8 cellular contexts compared by ENCODE assay signal in the genomic region with DNA sequence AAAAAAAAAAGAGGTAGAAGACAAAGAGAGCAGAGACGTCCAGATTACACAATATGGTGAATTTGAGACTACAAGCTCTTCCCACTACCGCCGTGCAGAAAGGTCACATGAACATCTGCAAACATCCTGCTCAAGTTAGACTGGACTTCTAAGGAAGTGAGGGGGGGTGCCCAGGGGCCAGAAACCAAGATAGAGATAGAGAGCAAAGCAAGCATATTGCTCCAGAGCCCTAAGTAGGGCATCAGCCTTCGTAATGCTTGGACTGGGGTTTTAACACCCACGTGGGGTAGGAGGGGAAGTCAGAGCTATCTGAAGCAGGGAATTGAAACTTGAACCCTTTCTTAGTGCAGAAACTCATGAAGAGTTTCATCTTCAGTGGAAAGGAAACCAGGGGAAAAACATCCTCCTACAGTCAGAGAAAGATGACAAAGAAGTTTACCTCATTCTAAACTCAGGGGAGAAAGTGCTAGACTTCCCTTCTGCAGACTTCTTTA. TPM values are rescaled to one million over a fixed set of nuclear protein-coding genes. Genes with fewer than 3 reads are reported as not detected.
DNase-seq lines count a peak whose midpoint lies in the region; ATAC-seq and TF ChIP-seq lines count a peak whose summit lies in the region.

No MANE protein-coding gene starts in this region.

- peak overlapping the region; percentile 66 for H3K27ac Mint-ChIP-seq in activated T-cell treated with anti-CD3 and anti-CD28 coated beads, Interleukin-2, amount 50 U/mL, for 24 hours
- H3K27ac Mint-ChIP-seq in nephron: peak overlapping the region in 2 of 3 experiments; percentile 62 to 83

- peaks cover 41% of the 10 kb centered on the region for H3K4me1 Mint-ChIP-seq in activated T-cell treated with anti-CD3 and anti-CD28 coated beads, Interleukin-2, amount 50 U/mL, for 24 hours (ENCODE audit: low read depth)
- H3K4me1 Mint-ChIP-seq in nephron: peaks cover 30% of the 10 kb centered on the region

- H3K27me3 Mint-ChIP-seq in activated T-cell treated with anti-CD3 and anti-CD28 coated beads, Interleukin-2, amount 50 U/mL, for 24 hours: peaks cover 26% of the 10 kb centered on the region
- H3K27me3 Mint-ChIP-seq in nephron (ENCODE audit: low read depth): peaks cover 9% of the 10 kb centered on the region

- no peaks in the 10 kb centered on the region for H3K36me3 ChIP-seq in effector memory CD4-positive, alpha-beta T cell (ENCODE audit: control insufficient read depth, insufficient read depth, low read length)

- TF ChIP-seq CTCF in nephron (IDR thresholded peaks at IDR 0.05; ENCODE audit: unreplicated experiment in 3 of 3): no peak

- peaks cover 8% of the 10 kb centered on the region for H3K9me3 Mint-ChIP-seq in activated T-cell treated with anti-CD3 and anti-CD28 coated beads, Interleukin-2, amount 50 U/mL, for 24 hours
- H3K9me3 Mint-ChIP-seq in nephron: no peaks in the 10 kb centered on the region

- ATAC-seq in HG03097 (IDR thresholded peaks at IDR 0.05; ENCODE audit: low FRiP score, unreplicated experiment): peak; percentile 48

- DNase-seq in activated T-cell treated with anti-CD3 and anti-CD28 coated beads for 48 hours (ENCODE audit: low read depth): peak; percentile 47
- DNase-seq in activated T-cell treated with anti-CD3 and anti-CD28 coated beads, Interleukin-2, amount 50 U/mL, for 1 hour: no peak
- DNase-seq in activated T-cell treated with anti-CD3 and anti-CD28 coated beads, Interleukin-2, amount 50 U/mL, for 24 hours: peak; percentile 50
- DNase-seq in effector memory CD4-positive, alpha-beta T cell: no peak
- no peak for DNase-seq in NCI-H524 treated with DMSO at 0.1 percent for 48 hours (lab: John Stamatoyannopoulos, UW)
- DNase-seq in SK-N-DZ (ENCODE audit: low spot score): no peak

- peaks cover 3% of the 10 kb centered on the region for H3K36me3 Mint-ChIP-seq in activated T-cell treated with anti-CD3 and anti-CD28 coated beads, Interleukin-2, amount 50 U/mL, for 24 hours (ENCODE audit: low read depth)
- no peaks in the 10 kb centered on the region for H3K36me3 Mint-ChIP-seq in nephron (ENCODE audit: low read depth)

- no peak overlapping the region for H3K4me3 ChIP-seq in effector memory CD4-positive, alpha-beta T cell (ENCODE audit: insufficient read depth, low read depth, low read length, poor library complexity, severe bottlenecking)

- H3K27ac ChIP-seq in effector memory CD4-positive, alpha-beta T cell (ENCODE audit: insufficient read depth, low read length, poor library complexity, severe bottlenecking): no peak overlapping the region

- no peaks in the 10 kb centered on the region for H3K9me3 ChIP-seq in effector memory CD4-positive, alpha-beta T cell (ENCODE audit: control insufficient read depth, low read length)

- H3K4me3 Mint-ChIP-seq in activated T-cell treated with anti-CD3 and anti-CD28 coated beads, Interleukin-2, amount 50 U/mL, for 24 hours: no peak overlapping the region
- H3K4me3 Mint-ChIP-seq in nephron: peak overlapping the region in 1 of 3 experiments; percentile 9

- no peaks in the 10 kb centered on the region for H3K27me3 ChIP-seq in effector memory CD4-positive, alpha-beta T cell (replicated peaks; ENCODE audit: control insufficient read depth, insufficient read depth, low read length, poor library complexity, severe bottlenecking)

- no peaks in the 10 kb centered on the region for H3K4me1 ChIP-seq in effector memory CD4-positive, alpha-beta T cell (ENCODE audit: control insufficient read depth, insufficient read depth, low read length, poor library complexity, severe bottlenecking)

RNA-seq across cellular contexts. Expression of gene CLEC19A, which starts 8.7 kb away (rescaled TPM):
- not detected in 2 replicates for polyA plus RNA-seq in SK-N-DZ (2014; cell fraction: cytosol; rRNA removed)
- 0.06 TPM in 1 of 2 replicates, not detected in the other for polyA plus RNA-seq in SK-N-DZ (2014; cell fraction: nucleus; rRNA removed)

Comparison
In these comparisons a context has a peak if more than half of its experiments do, and no peak if none do; other contexts are left out.
1. DNase-seq: peak in activated T-cell treated with anti-CD3 and anti-CD28 coated beads for 48 hours (single experiment) and activated T-cell treated with anti-CD3 and anti-CD28 coated beads, Interleukin-2, amount 50 U/mL, for 24 hours (single experiment); none in activated T-cell treated with anti-CD3 and anti-CD28 coated beads, Interleukin-2, amount 50 U/mL, for 1 hour (single experiment), effector memory CD4-positive, alpha-beta T cell (0 of 3), NCI-H524 treated with DMSO at 0.1 percent for 48 hours (single experiment) and SK-N-DZ (single experiment).